9 cellular contexts compared by ENCODE assay signal in genomic region chr6:105757512-105758200, GRCh38.
A peak's percentile ranks its signal among the peaks of the same experiment; 100 is the strongest.
DNase-seq lines count a peak whose midpoint lies in the region; ATAC-seq lines count a peak whose summit lies in the region.
"Had no signal": no experiment of that assay in that cellular context is flagged by ENCODE, and none has a peak within 500 bp of the region (broad histone marks: within the 10 kb centered on the region; RNA-seq: fewer than 3 reads in every experiment).

No MANE protein-coding gene starts in this region.

- DNase-seq in DMS53 (lab: John Stamatoyannopoulos, UW) = peak; percentile 91
- DNase-seq in RPMI8226 = peak; percentile 85
- no peak for DNase-seq in DMS114 treated with DMSO at 0.1 percent for 48 hours (lab: John Stamatoyannopoulos, UW; ENCODE audit: unreplicated experiment)
- DNase-seq in activated gamma-delta T cell treated with Interleukin-2 at 50 U/mL for 16 hours = no peak
- DNase-seq in GDM1 (lab: John Stamatoyannopoulos, UW) = no peak
- no peak for DNase-seq in NCI-H524 treated with DMSO at 0.1 percent for 48 hours (lab: John Stamatoyannopoulos, UW)
- DNase-seq: SHP77 had no signal

- ATAC-seq in GM19395 (IDR thresholded peaks at IDR 0.05; ENCODE audit: unreplicated experiment) (peak; percentile 98), HG03108 (IDR thresholded peaks at IDR 0.05; ENCODE audit: unreplicated experiment) (peak; percentile 94)

Comparison
In these comparisons a context has a peak if more than half of its experiments do, and no peak if none do; other contexts are left out.
1. DNase-seq: peak in DMS53 (single experiment) and RPMI8226 (single experiment); none in DMS114 treated with DMSO at 0.1 percent for 48 hours (single experiment), activated gamma-delta T cell treated with Interleukin-2 at 50 U/mL for 16 hours (single experiment), GDM1 (single experiment) and NCI-H524 treated with DMSO at 0.1 percent for 48 hours (single experiment).